8 cellular contexts compared by ENCODE assay signal in genomic region chr3:129626744-129627349, GRCh38. TPM values are rescaled to one million over a fixed set of nuclear protein-coding genes. Genes with fewer than 3 reads are reported as not detected.
DNase-seq lines count a peak whose midpoint lies in the region; ATAC-seq, FAIRE-seq and TF ChIP-seq lines count a peak whose summit lies in the region.

No MANE protein-coding gene starts in this region.

- no TSS peak for BruUV-seq in Panc1 (replicated peaks; lab: Mats Ljungman, UMichigan)

- peak overlapping the region; percentile 97 for H3K27ac ChIP-seq in Panc1 (ENCODE audit: low read length)

- H3K36me3 ChIP-seq in Panc1 (ENCODE audit: control insufficient read depth, insufficient read depth, low read length) = no peaks in the 10 kb centered on the region

- no peaks in the 10 kb centered on the region for H3K9me3 ChIP-seq in Panc1 (ENCODE audit: control insufficient read depth, insufficient read depth, low read depth, low read length)

- TF ChIP-seq CTCF in D721Med (IDR thresholded peaks at IDR 0.05; ENCODE audit: insufficient read depth, missing control alignments) = no peak
- no peak for TF ChIP-seq CTCF in Panc1 (IDR thresholded peaks at IDR 0.05)

- no peak for FAIRE-seq in D721Med (lab: Jason Lieb, UNC)

- H3K27me3 ChIP-seq in Panc1 (ENCODE audit: control insufficient read depth, insufficient read depth, low read length) = no peaks in the 10 kb centered on the region

- intact Hi-C loops in Panc1 (cut with micrococcal nuclease; ENCODE audit: unreplicated experiment) = loop anchor here (1.0 to 10.0 kb wide), 3 partner anchors 137 to 468 kb away; no protein-coding TSS in a partner anchor

- peaks cover 42% of the 10 kb centered on the region for H3K4me1 ChIP-seq in Panc1 (ENCODE audit: control insufficient read depth, insufficient read depth, low read length)

- in situ Hi-C loops in Panc1 (cut with HindIII; ENCODE audit: low pct_unique_long_range_greater_than_20kb, low sequenced_read_pairs) = no loop called here

- DNase-seq in D721Med (ENCODE audit: insufficient read length, low spot score) = peak; percentile 71
- DNase-seq in Panc1 (ENCODE audit: low read depth, low spot score) = no peak
- DNase-seq in activated naive CD4-positive, alpha-beta T cell (lab: John Stamatoyannopoulos, UW) = peak; percentile 7 to 39 (median 22)
- peak; percentile 92 for DNase-seq in germinal center (ENCODE audit: low spot score)
- peak; percentile 73 for DNase-seq in occipital lobe (lab: John Stamatoyannopoulos, UW)
- peak; percentile 94 for DNase-seq in ureter (ENCODE audit: low spot score)

- POLR2A ChIA-PET in Panc1 (lab: Charles Lee) = interaction anchor here (0.6 kb wide), 1 partner anchor 171 kb away, joined by 5 read pairs; no protein-coding TSS in a partner anchor

- H3K4me3 ChIP-seq in Panc1 (ENCODE audit: low read depth in 2 of 2, low read length in 2 of 2) = peak overlapping the region; percentile 59 to 77

- ATAC-seq in GM19328 (IDR thresholded peaks at IDR 0.05; ENCODE audit: unreplicated experiment) = peak; percentile 87
- peak; percentile 85 for ATAC-seq in HG03439 (IDR thresholded peaks at IDR 0.05; ENCODE audit: unreplicated experiment)
- ATAC-seq in Panc1 = peak; percentile 92

- CTCF ChIA-PET in Panc1 (lab: Charles Lee) = interaction anchor here (0.6 to 1.2 kb wide), 4 partner anchors 28 to 261 kb away, joined by 4 to 10 read pairs (median 6); no protein-coding TSS in a partner anchor

RNA-seq across cellular contexts. Expression of gene PLXND1, which starts 20.4 kb away (rescaled TPM):
- 248 TPM for total RNA-seq in Panc1 (2021; ENCODE audit: unreplicated experiment)
- polyA plus RNA-seq in Panc1 (2012; ENCODE audit: insufficient read length) = 456 TPM
- 14.3 TPM for total RNA-seq in occipital lobe
- total RNA-seq in ureter = 138 TPM
